ENCODE assay signal across 8 cellular contexts in genomic region chr19:45340232-45340898, GRCh38. TPM values are rescaled to one million over a fixed set of nuclear protein-coding genes. Genes with fewer than 3 reads are reported as not detected.
DNase-seq lines count a peak whose midpoint lies in the region; ATAC-seq and TF ChIP-seq lines count a peak whose summit lies in the region.

Gene KLC3, plus strand, starts transcription at chr19:45340750. Its CDS starts 4,792 bp downstream, at chr19:45345542.

- H3K4me3 Mint-ChIP-seq in T-helper 1 cell treated with Interleukin-12 subunit alpha and Interleukin-12 subunit beta and Interleukin-4 antibody, amounts not matched to agents 30 μg/mL and 1 μg/mL, for 36 hours: peak within 1 kb of the TSS; percentile 70
- H3K4me3 Mint-ChIP-seq in central memory CD8-positive, alpha-beta T cell: peak within 1 kb of the TSS; percentile 64
- peak within 1 kb of the TSS in 7 of 8 donors; percentile 47 to 82 (median 70) for H3K4me3 Mint-ChIP-seq in naive B cell

- peak; percentile 76 for DNase-seq in HEK293T (ENCODE audit: extremely low spot score)
- DNase-seq in central memory CD8-positive, alpha-beta T cell (ENCODE audit: low spot score in 2 of 2): no peak
- peak; percentile 20 for DNase-seq in naive B cell
- DNase-seq in RKO (ENCODE audit: low spot score): no peak
- no peak for DNase-seq in NCI-H187 (lab: John Stamatoyannopoulos, UW)
- no peak for DNase-seq in hepatic stellate cell (ENCODE audit: low spot score)

- H3K9me3 Mint-ChIP-seq in T-helper 1 cell treated with Interleukin-12 subunit alpha and Interleukin-12 subunit beta and Interleukin-4 antibody, amounts not matched to agents 30 μg/mL and 1 μg/mL, for 36 hours: no peaks in the 10 kb centered on the region
- H3K9me3 Mint-ChIP-seq in central memory CD8-positive, alpha-beta T cell: no peaks in the 10 kb centered on the region
- H3K9me3 Mint-ChIP-seq in naive B cell: peaks cover 0 to 4% (median 0%) of the 10 kb centered on the region in 7 donors

- H3K27me3 Mint-ChIP-seq in T-helper 1 cell treated with Interleukin-12 subunit alpha and Interleukin-12 subunit beta and Interleukin-4 antibody, amounts not matched to agents 30 μg/mL and 1 μg/mL, for 36 hours (ENCODE audit: low read depth): peaks cover 9% of the 10 kb centered on the region
- peaks cover 7% of the 10 kb centered on the region for H3K27me3 Mint-ChIP-seq in central memory CD8-positive, alpha-beta T cell
- H3K27me3 Mint-ChIP-seq in naive B cell: peaks cover 27 to 51% (median 28%) of the 10 kb centered on the region in 3 donors

- no peak for ATAC-seq in central memory CD8-positive, alpha-beta T cell (replicated peaks; ENCODE audit: extremely low read depth, poor library complexity, severe bottlenecking)
- ATAC-seq in naive B cell (ENCODE audit: low read depth in 2 of 2): peak; percentile 40 to 50
- ATAC-seq in HG03135 (IDR thresholded peaks at IDR 0.05; ENCODE audit: unreplicated experiment): no peak

- H3K27ac Mint-ChIP-seq in T-helper 1 cell treated with Interleukin-12 subunit alpha and Interleukin-12 subunit beta and Interleukin-4 antibody, amounts not matched to agents 30 μg/mL and 1 μg/mL, for 36 hours: no peak within 1 kb of the TSS
- peak within 1 kb of the TSS; percentile 75 for H3K27ac Mint-ChIP-seq in central memory CD8-positive, alpha-beta T cell (ENCODE audit: low read depth)
- peak within 1 kb of the TSS in 1 of 6 donors; percentile 73 for H3K27ac Mint-ChIP-seq in naive B cell

- CTCF ChIA-PET in HEK293T (lab: Yijun Ruan, JAX): no interaction called here

- POLR2A ChIA-PET in HEK293T (lab: Yijun Ruan, JAX): no interaction called here

- no peaks in the 10 kb centered on the region for H3K36me3 Mint-ChIP-seq in T-helper 1 cell treated with Interleukin-12 subunit alpha and Interleukin-12 subunit beta and Interleukin-4 antibody, amounts not matched to agents 30 μg/mL and 1 μg/mL, for 36 hours (ENCODE audit: low read depth)
- peaks cover 3% of the 10 kb centered on the region for H3K36me3 Mint-ChIP-seq in central memory CD8-positive, alpha-beta T cell (ENCODE audit: insufficient read depth)
- H3K36me3 Mint-ChIP-seq in naive B cell: no peaks in the 10 kb centered on the region

- H3K4me1 Mint-ChIP-seq in T-helper 1 cell treated with Interleukin-12 subunit alpha and Interleukin-12 subunit beta and Interleukin-4 antibody, amounts not matched to agents 30 μg/mL and 1 μg/mL, for 36 hours (ENCODE audit: low read depth): peaks cover 5% of the 10 kb centered on the region
- peaks cover 6% of the 10 kb centered on the region for H3K4me1 Mint-ChIP-seq in central memory CD8-positive, alpha-beta T cell
- H3K4me1 Mint-ChIP-seq in naive B cell: peaks cover 6 to 7% (median 7%) of the 10 kb centered on the region in 3 donors

TF ChIP-seq in HEK293T, 16 proteins besides CTCF, POLR2A, EP300 and RAD21:
- TF ChIP-seq FOXK2 (IDR thresholded peaks at IDR 0.05) (no peak), FOXA1 (IDR thresholded peaks at IDR 0.05) (no peak), LEF1 (IDR thresholded peaks at IDR 0.05; ENCODE audit: borderline replicate concordance) (no peak)

RNA-seq across cellular contexts. Expression of gene KLC3, which starts in this region (rescaled TPM):
- polyA plus RNA-seq in naive B cell (ENCODE audit: low read depth in 6 of 6): not detected

Comparison
In these comparisons a context has a peak if more than half of its experiments do, and no peak if none do; other contexts are left out.
1. Peak in DNase-seq and ATAC-seq in naive B cell; RNA of the gene not detected or under 1 TPM.